ENCODE assay signal across 8 cellular contexts in the genomic region with DNA sequence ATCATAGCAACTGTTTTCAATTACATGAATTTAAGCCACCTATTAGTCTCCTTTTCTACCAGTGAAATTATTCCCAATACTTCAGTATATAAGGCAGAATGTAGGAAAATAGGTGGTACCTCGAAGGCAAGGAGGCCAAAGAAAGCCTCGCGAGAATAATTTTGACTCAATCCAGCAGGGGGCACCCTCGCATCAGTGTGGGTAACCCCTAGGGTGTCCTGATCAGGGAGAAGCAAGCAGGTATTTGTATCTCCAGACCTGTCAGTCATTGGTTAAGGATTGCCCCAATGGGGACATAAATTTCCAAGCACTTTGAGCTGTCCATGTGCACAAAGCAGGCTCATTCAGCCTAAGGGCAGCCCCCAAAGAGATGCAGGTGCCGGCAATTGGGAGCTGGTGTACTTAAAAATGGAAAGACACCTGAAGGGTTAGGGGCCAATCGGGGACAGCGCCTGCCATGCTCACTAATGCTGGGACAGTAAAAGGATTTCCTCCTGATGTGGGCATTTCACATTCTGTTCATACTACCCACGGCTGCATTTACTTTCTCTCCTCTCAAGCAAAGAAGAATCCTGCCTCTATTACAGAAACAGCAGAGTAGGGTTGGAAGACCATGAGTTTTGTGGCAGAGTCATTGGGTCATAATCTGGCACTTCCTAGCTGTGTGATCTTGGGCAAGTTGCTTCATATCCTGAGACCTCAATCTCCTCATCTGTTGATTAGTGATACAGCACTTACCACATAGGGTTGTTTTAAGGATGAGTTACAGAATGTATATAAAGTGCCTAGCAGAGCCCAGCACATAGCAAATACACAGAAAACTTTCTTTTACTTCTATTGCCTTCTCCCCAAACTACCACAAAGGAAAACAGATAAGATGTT.
DNase-seq lines count a peak whose midpoint lies in the region; ATAC-seq and TF ChIP-seq lines count a peak whose summit lies in the region.

No MANE protein-coding gene starts in this region.

- no peak overlapping the region for H2AFZ ChIP-seq in hepatocyte

- ATAC-seq in GM21825 (IDR thresholded peaks at IDR 0.05; ENCODE audit: unreplicated experiment) (no peak), HG02763 (IDR thresholded peaks at IDR 0.05; ENCODE audit: unreplicated experiment) (no peak)

- no peak overlapping the region for H3K27ac ChIP-seq in hepatocyte

- H3K79me2 ChIP-seq in hepatocyte, result no peaks in the 10 kb centered on the region

- POLR2A ChIA-PET in BJ (lab: Charles Lee), result no interaction called here

- DNase-seq in BJ (ENCODE audit: low read depth) (no peak), GM19238 (ENCODE audit: insufficient read length, low spot score) (peak; percentile 10), NCI-H82 (lab: John Stamatoyannopoulos, UW) (peak; percentile 72), hepatocyte (ENCODE audit: low spot score) (peak; percentile 28)
- peak; percentile 86 to 92 for DNase-seq in activated T-cell treated with anti-CD3 and anti-CD28 coated beads, Interleukin-2, amount 50 U/mL, for 48 hours
- peak; percentile 69 to 81 for DNase-seq in stimulated activated CD4-positive, alpha-beta T cell treated with anti-CD3 and anti-CD28 coated beads, Interleukin-4, amount 100 ng/mL, for 48 hours (ENCODE audit: low read depth in 2 of 2)

- no peaks in the 10 kb centered on the region for H3K4me1 ChIP-seq in hepatocyte (ENCODE audit: insufficient read depth)

- no peaks in the 10 kb centered on the region for H3K36me3 ChIP-seq in BJ (ENCODE audit: control insufficient read depth, insufficient read depth, low read length)
- no peaks in the 10 kb centered on the region for H3K36me3 ChIP-seq in hepatocyte (replicated peaks; ENCODE audit: insufficient read depth, low read depth)

- H3K4me2 ChIP-seq in hepatocyte, result no peak overlapping the region

- no peaks in the 10 kb centered on the region for H3K9me3 ChIP-seq in hepatocyte (ENCODE audit: low read depth)

- 71% methylated on average over 8 of the region's 8 CpGs for WGBS in hepatocyte (ENCODE audit: low lambda C conversion rate, missing lambda C conversion rate)

- H4K20me1 ChIP-seq in hepatocyte (ENCODE audit: insufficient read depth, poor library complexity, severe bottlenecking), result no peaks in the 10 kb centered on the region

- CTCF ChIA-PET in BJ (lab: Yijun Ruan, JAX), result interaction anchor here (0.6 to 1.5 kb wide), 5 partner anchors 7 to 105 kb away, joined by 3 to 5 read pairs (median 5); no protein-coding TSS in a partner anchor

- H3K27me3 ChIP-seq in BJ (ENCODE audit: control insufficient read depth, insufficient read depth, low read length) (no peaks in the 10 kb centered on the region; the same call in 1 of the 2 replicates), hepatocyte (no peaks in the 10 kb centered on the region)

- no peak overlapping the region for H3K4me3 ChIP-seq in BJ (ENCODE audit: low read depth, low read length)
- H3K4me3 ChIP-seq in hepatocyte, result no peak overlapping the region

- TF ChIP-seq CTCF in BJ (IDR thresholded peaks at IDR 0.05; ENCODE audit: insufficient read depth, low read depth, low read length), result peak; percentile 43
- peak; percentile 31 for TF ChIP-seq CTCF in hepatocyte (IDR thresholded peaks at IDR 0.05; ENCODE audit: poor library complexity)

- no peaks in the 10 kb centered on the region for H3K9me2 ChIP-seq in hepatocyte (replicated peaks; ENCODE audit: insufficient read depth)
